In the genomic region with DNA sequence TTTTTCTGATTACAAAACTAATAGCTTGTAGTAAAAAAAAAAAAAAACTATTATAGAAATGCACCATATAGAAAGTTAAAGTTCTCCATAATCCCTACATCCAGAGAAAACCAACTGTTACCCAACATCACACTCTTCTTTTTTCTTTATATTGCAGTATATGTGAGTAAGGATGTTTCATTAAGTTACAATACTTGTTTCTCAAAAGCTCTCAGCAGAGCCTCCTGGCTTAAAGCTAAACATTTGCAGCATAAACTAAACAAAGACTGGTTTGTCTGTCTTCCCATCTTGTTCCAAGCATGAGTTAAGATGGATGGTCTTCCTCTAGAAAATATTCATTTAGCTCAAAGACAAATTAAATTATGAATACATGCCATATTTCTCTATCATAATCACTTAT, we compare ENCODE assay signal across 23 cellular contexts. TPM values are rescaled to one million over a fixed set of nuclear protein-coding genes. Genes with fewer than 3 reads are reported as not detected.
DNase-seq lines count a peak whose midpoint lies in the region; ATAC-seq and TF ChIP-seq lines count a peak whose summit lies in the region.
"Had no signal": no experiment of that assay in that cellular context is flagged by ENCODE, and none has a peak within 500 bp of the region (broad histone marks: within the 10 kb centered on the region; RNA-seq: fewer than 3 reads in every experiment).

No MANE protein-coding gene starts in this region.

- H3K36me3 Mint-ChIP-seq in activated naive CD8-positive, alpha-beta T cell, result peaks cover under 1% of the 10 kb centered on the region
- H3K36me3 Mint-ChIP-seq in activated naive CD8-positive, alpha-beta T cell treated with anti-CD3 and anti-CD28 coated beads, Interleukin-2, amount 50 U/mL, for 24 hours (ENCODE audit: low read depth), result peaks cover 12% of the 10 kb centered on the region
- H3K36me3 Mint-ChIP-seq in stimulated activated naive B cell treated with anti-CD40 and anti-IgM and Interleukin-4, amounts not matched to agents 10 μg/mL and 1 μg/mL and 100 μg/mL, for 72 hours, result peaks cover 25 to 28% of the 10 kb centered on the region in 2 donors

- no peaks in the 10 kb centered on the region for H3K4me1 ChIP-seq in MM.1S (ENCODE audit: low read length)

- H3K27me3 Mint-ChIP-seq in activated naive CD8-positive, alpha-beta T cell, result no peaks in the 10 kb centered on the region
- H3K27me3 Mint-ChIP-seq in activated naive CD8-positive, alpha-beta T cell treated with anti-CD3 and anti-CD28 coated beads, Interleukin-2, amount 50 U/mL, for 24 hours, result no peaks in the 10 kb centered on the region
- H3K27me3 Mint-ChIP-seq in stimulated activated naive B cell treated with anti-CD40 and anti-IgM and Interleukin-4, amounts not matched to agents 10 μg/mL and 1 μg/mL and 100 μg/mL, for 72 hours, result no peaks in the 10 kb centered on the region
- H3K27me3 Mint-ChIP-seq: activated CD4-positive, alpha-beta T cell treated with anti-CD3 and anti-CD28 coated beads, Interleukin-2, amount 10 ng/mL, durations not matched to agents 24 days and 14 days; activated naive CD8-positive, alpha-beta T cell treated with anti-CD3 and anti-CD28 coated beads, Interleukin-2, amount 10 ng/mL, durations not matched to agents 7 days and 5 days had no signal

- H3K27me3 ChIP-seq in MM.1S (replicated peaks; ENCODE audit: insufficient read depth, low read length), result no peaks in the 10 kb centered on the region
- H3K27me3 ChIP-seq in H7 (ENCODE audit: control insufficient read depth, insufficient read depth, low read length), result no peaks in the 10 kb centered on the region
- H3K27me3 ChIP-seq: BLaER1, gastrocnemius medialis had no signal

- H2AFZ ChIP-seq in MM.1S (ENCODE audit: low read length), result no peak overlapping the region

- H3K36me3 ChIP-seq in MM.1S (replicated peaks; ENCODE audit: insufficient read depth, low read length), result no peaks in the 10 kb centered on the region
- H3K36me3 ChIP-seq in H7 (replicated peaks; ENCODE audit: control insufficient read depth, insufficient read depth, low read length), result no peaks in the 10 kb centered on the region

- H3K4me2 ChIP-seq in MM.1S (ENCODE audit: low read depth, low read length), result no peak overlapping the region
- H3K4me2 ChIP-seq: BLaER1 had no signal

- H3K4me3 Mint-ChIP-seq in activated naive CD8-positive, alpha-beta T cell, result no peak overlapping the region
- H3K4me3 Mint-ChIP-seq in activated naive CD8-positive, alpha-beta T cell treated with anti-CD3 and anti-CD28 coated beads, Interleukin-2, amount 50 U/mL, for 24 hours, result no peak overlapping the region
- H3K4me3 Mint-ChIP-seq in stimulated activated naive B cell treated with anti-CD40 and anti-IgM and Interleukin-4, amounts not matched to agents 10 μg/mL and 1 μg/mL and 100 μg/mL, for 72 hours, result no peak overlapping the region
- H3K4me3 Mint-ChIP-seq: activated CD4-positive, alpha-beta T cell treated with anti-CD3 and anti-CD28 coated beads, Interleukin-2, amount 10 ng/mL, durations not matched to agents 24 days and 14 days; activated naive CD8-positive, alpha-beta T cell treated with anti-CD3 and anti-CD28 coated beads, Interleukin-2, amount 10 ng/mL, durations not matched to agents 7 days and 5 days; activated T-helper 1 cell treated with anti-CD3 and anti-CD28 coated beads, Interleukin-12 subunit alpha, Interleukin-12 subunit beta, Interleukin-2, Interleukin-4 antibody, amounts not matched to agents 30 ng/mL and 10 ng/mL and 1 ng/mL, durations not matched to agents 14 hours and 24 hours and 36 hours; H9 had no signal

- H3K9ac ChIP-seq in MM.1S (ENCODE audit: low read length), result no peak overlapping the region
- H3K9ac ChIP-seq: BLaER1 had no signal

- no peaks in the 10 kb centered on the region for H3K9me3 Mint-ChIP-seq in activated naive CD8-positive, alpha-beta T cell (ENCODE audit: low read depth)
- no peaks in the 10 kb centered on the region for H3K9me3 Mint-ChIP-seq in activated naive CD8-positive, alpha-beta T cell treated with anti-CD3 and anti-CD28 coated beads, Interleukin-2, amount 50 U/mL, for 24 hours
- H3K9me3 Mint-ChIP-seq in stimulated activated naive B cell treated with anti-CD40 and anti-IgM and Interleukin-4, amounts not matched to agents 10 μg/mL and 1 μg/mL and 100 μg/mL, for 72 hours, result no peaks in the 10 kb centered on the region
- H3K9me3 Mint-ChIP-seq: activated CD4-positive, alpha-beta T cell treated with anti-CD3 and anti-CD28 coated beads, Interleukin-2, amount 10 ng/mL, durations not matched to agents 24 days and 14 days; activated naive CD8-positive, alpha-beta T cell treated with anti-CD3 and anti-CD28 coated beads, Interleukin-2, amount 10 ng/mL, durations not matched to agents 7 days and 5 days; activated T-helper 1 cell treated with anti-CD3 and anti-CD28 coated beads, Interleukin-12 subunit alpha, Interleukin-12 subunit beta, Interleukin-2, Interleukin-4 antibody, amounts not matched to agents 30 ng/mL and 10 ng/mL and 1 ng/mL, durations not matched to agents 14 hours and 24 hours and 36 hours; H9 had no signal

- H3K27ac ChIP-seq in MM.1S (ENCODE audit: low read length), result no peak overlapping the region
- H3K27ac ChIP-seq: BLaER1, gastrocnemius medialis had no signal

- peaks cover 92% of the 10 kb centered on the region for H3K79me2 ChIP-seq in MM.1S (ENCODE audit: low read length)

- no peaks in the 10 kb centered on the region for H3K9me3 ChIP-seq in MM.1S (replicated peaks; ENCODE audit: insufficient read depth, low read length)
- H3K9me3 ChIP-seq: gastrocnemius medialis had no signal

- no peak for ATAC-seq in activated naive CD8-positive, alpha-beta T cell treated with anti-CD3 and anti-CD28 coated beads, Interleukin-2, amount 50 U/mL, for 24 hours
- no peak for ATAC-seq in stimulated activated naive B cell treated with anti-CD40 and anti-IgM and Interleukin-4, amounts not matched to agents 10 μg/mL and 1 μg/mL and 100 μg/mL, for 72 hours (replicated peaks)
- ATAC-seq: gastrocnemius medialis had no signal

- peaks cover 54% of the 10 kb centered on the region for H3K4me1 Mint-ChIP-seq in activated naive CD8-positive, alpha-beta T cell (ENCODE audit: low read depth)
- peaks cover 59% of the 10 kb centered on the region for H3K4me1 Mint-ChIP-seq in activated naive CD8-positive, alpha-beta T cell treated with anti-CD3 and anti-CD28 coated beads, Interleukin-2, amount 50 U/mL, for 24 hours
- H3K4me1 Mint-ChIP-seq in stimulated activated naive B cell treated with anti-CD40 and anti-IgM and Interleukin-4, amounts not matched to agents 10 μg/mL and 1 μg/mL and 100 μg/mL, for 72 hours, result peaks cover 18 to 36% of the 10 kb centered on the region in 2 donors

- peak overlapping the region; percentile 76 for H3K27ac Mint-ChIP-seq in activated naive CD8-positive, alpha-beta T cell
- H3K27ac Mint-ChIP-seq in activated naive CD8-positive, alpha-beta T cell treated with anti-CD3 and anti-CD28 coated beads, Interleukin-2, amount 50 U/mL, for 24 hours, result no peak overlapping the region
- H3K27ac Mint-ChIP-seq in stimulated activated naive B cell treated with anti-CD40 and anti-IgM and Interleukin-4, amounts not matched to agents 10 μg/mL and 1 μg/mL and 100 μg/mL, for 72 hours, result peak overlapping the region; percentile 37
- H3K27ac Mint-ChIP-seq: activated CD4-positive, alpha-beta T cell treated with anti-CD3 and anti-CD28 coated beads, Interleukin-2, amount 10 ng/mL, durations not matched to agents 24 days and 14 days; activated naive CD8-positive, alpha-beta T cell treated with anti-CD3 and anti-CD28 coated beads, Interleukin-2, amount 10 ng/mL, durations not matched to agents 7 days and 5 days; activated T-helper 1 cell treated with anti-CD3 and anti-CD28 coated beads, Interleukin-12 subunit alpha, Interleukin-12 subunit beta, Interleukin-2, Interleukin-4 antibody, amounts not matched to agents 30 ng/mL and 10 ng/mL and 1 ng/mL, durations not matched to agents 14 hours and 24 hours and 36 hours had no signal

- no peaks in the 10 kb centered on the region for H3K9me2 ChIP-seq in MM.1S (replicated peaks; ENCODE audit: insufficient read depth, low read length)

- TF ChIP-seq CTCF in MM.1S (IDR thresholded peaks at IDR 0.05; ENCODE audit: low read length), result no peak

- peaks cover 6% of the 10 kb centered on the region; the same call in 1 of the 2 replicates for H4K20me1 ChIP-seq in MM.1S (ENCODE audit: insufficient read depth, low read length)

- H3F3A ChIP-seq in MM.1S (ENCODE audit: insufficient read depth, low read length), result no peaks in the 10 kb centered on the region

- no peak overlapping the region for H3K4me3 ChIP-seq in MM.1S (ENCODE audit: low read length)
- no peak overlapping the region for H3K4me3 ChIP-seq in H7 (ENCODE audit: insufficient read depth, low read depth, low read length)
- H3K4me3 ChIP-seq: BLaER1, gastrocnemius medialis had no signal

- in situ Hi-C loops in SK-MEL-5 (cut with HindIII; ENCODE audit: low pct_unique_long_range_greater_than_20kb, low sequenced_read_pairs), result no loop called here

- DNase-seq in activated naive CD8-positive, alpha-beta T cell treated with anti-CD3 and anti-CD28 coated beads, Interleukin-2, amount 50 U/mL, for 24 hours, result no peak
- DNase-seq in SK-MEL-5 (ENCODE audit: low read depth, low spot score) (peak; percentile 61), globus pallidus (ENCODE audit: low spot score) (peak; percentile 41), MM.1S (no peak), DMS79 (lab: John Stamatoyannopoulos, UW) (no peak), H7 (no peak)
- no peak for DNase-seq in stimulated activated naive B cell treated with anti-CD40 and anti-IgM and Interleukin-4, amounts not matched to agents 10 μg/mL and 1 μg/mL and 100 μg/mL, for 72 hours
- DNase-seq: activated CD4-positive, alpha-beta T cell treated with anti-CD3 and anti-CD28 coated beads, Interleukin-2, amount 10 ng/mL, durations not matched to agents 24 days and 14 days; activated naive CD8-positive, alpha-beta T cell treated with anti-CD3 and anti-CD28 coated beads, Interleukin-2, amount 10 ng/mL, durations not matched to agents 7 days and 5 days; Calu3; effector CD8-positive, alpha-beta T cell; erythroblast; gastrocnemius medialis; H9; NCI-H1694; NCI-H2171; NCI-H524; nucleus accumbens; small intestine; stimulated activated CD4-positive, alpha-beta T cell treated with anti-CD3 and anti-CD28 coated beads, Interleukin-1b, Interleukin-23, amount 100 ng/mL, for 48 hours had no signal

RNA-seq across cellular contexts. Expression of gene GRB2, which starts 25.2 kb away (rescaled TPM):
- total RNA-seq in SK-MEL-5 (2014; rRNA removed; shearing (Covaris generic)), result 146 and 154 TPM in 2 replicates
- polyA plus RNA-seq in SK-MEL-5 (2015; cell fraction: cytosol; rRNA removed), result 161 and 217 TPM in 2 replicates
- 29.6 and 36.2 TPM in 2 replicates for polyA plus RNA-seq in SK-MEL-5 (2015; cell fraction: nucleus; rRNA removed)
- 98.7 and 100 TPM in 2 replicates for total RNA-seq in H7 (2014; rRNA removed; shearing (Covaris generic))

Comparison
In these comparisons a context has a peak if more than half of its experiments do, and no peak if none do; other contexts are left out.
1. DNase-seq: peak in SK-MEL-5 (single experiment) and globus pallidus (single experiment); none in activated naive CD8-positive, alpha-beta T cell treated with anti-CD3 and anti-CD28 coated beads, Interleukin-2, amount 50 U/mL, for 24 hours (single experiment), stimulated activated naive B cell treated with anti-CD40 and anti-IgM and Interleukin-4, amounts not matched to agents 10 μg/mL and 1 μg/mL and 100 μg/mL, for 72 hours (single experiment), MM.1S (single experiment), DMS79 (single experiment) and H7 (single experiment).